ENCODE assay signal across 16 cellular contexts in genomic region chr20:61429458-61430227, GRCh38.
A peak's percentile ranks its signal among the peaks of the same experiment; 100 is the strongest.
DNase-seq lines count a peak whose midpoint lies in the region; ATAC-seq and TF ChIP-seq lines count a peak whose summit lies in the region.
"Had no signal": no experiment of that assay in that cellular context is flagged by ENCODE, and none has a peak within 500 bp of the region (broad histone marks: within the 10 kb centered on the region; RNA-seq: fewer than 3 reads in every experiment).

No MANE protein-coding gene starts in this region.

- no peak overlapping the region for H2AFZ ChIP-seq in IMR-90 (replicated peaks; ENCODE audit: low read length, poor library complexity)

- 0 out of 2 replicates have a peak, but pooled peaks cover 2% of the 10 kb centered on the region for H3K9me1 ChIP-seq in IMR-90 (ENCODE audit: insufficient read depth, low read length)

- no peaks in the 10 kb centered on the region for H3K79me1 ChIP-seq in IMR-90 (ENCODE audit: low read depth in 1 of 2, low read length in 2 of 2)

- DNase-seq in IMR-90 (no peak), posterior vena cava (ENCODE audit: low spot score) (peak; percentile 9), activated gamma-delta T cell (lab: John Stamatoyannopoulos, UW) (no peak), hippocampal formation (lab: John Stamatoyannopoulos, UW) (no peak), SHP77 (lab: John Stamatoyannopoulos, UW) (no peak)
- DNase-seq: CD8-positive, alpha-beta memory T cell; DND-41; GDM1; GOT3; HFFc6 had no signal

- no peak overlapping the region for H3K14ac ChIP-seq in IMR-90 (replicated peaks; ENCODE audit: low read depth, low read length)

- no TSS peak for BruUV-seq in IMR-90 (replicated peaks; lab: Mats Ljungman, UMichigan)

- H4K5ac ChIP-seq in IMR-90 (ENCODE audit: low read depth, low read length) = no peak overlapping the region

- H3K4ac ChIP-seq in IMR-90 (ENCODE audit: low read depth, low read length) = no peak overlapping the region

- no peak for TF ChIP-seq RAD21 in IMR-90 (IDR thresholded peaks at IDR 0.05; ENCODE audit: low read length)

- H2BK20ac ChIP-seq in IMR-90 (ENCODE audit: low read depth, low read length) = no peak overlapping the region

- no peak overlapping the region for H3K23ac ChIP-seq in IMR-90 (ENCODE audit: low read depth, low read length)

- no peaks in the 10 kb centered on the region for H4K20me1 ChIP-seq in IMR-90 (ENCODE audit: insufficient read depth, low read length)
- H4K20me1 ChIP-seq: BLaER1 had no signal

- H3K4me3 ChIP-seq in HEK293 (ENCODE audit: low read depth, low read length) = no peak overlapping the region
- no peak overlapping the region for H3K4me3 ChIP-seq in IMR-90 (ENCODE audit: insufficient read depth, low read depth, low read length)
- H3K4me3 ChIP-seq: BLaER1, HAP-1 had no signal

- H2BK15ac ChIP-seq in IMR-90 (ENCODE audit: low read depth, low read length) = no peak overlapping the region

- peak overlapping the region; percentile 11 for H2BK5ac ChIP-seq in IMR-90 (ENCODE audit: low read depth, low read length, poor library complexity, severe bottlenecking)

- H2BK120ac ChIP-seq in IMR-90 (ENCODE audit: low read depth, low read length) = no peak overlapping the region

- H3K4me2 ChIP-seq in IMR-90 (ENCODE audit: low read depth, low read length) = no peak overlapping the region
- H3K4me2 ChIP-seq: BLaER1 had no signal

- H3K36me3 ChIP-seq in HEK293 (ENCODE audit: control insufficient read depth in 2 of 2, insufficient read depth in 1 of 2, low read length in 2 of 2) (no peaks in the 10 kb centered on the region), IMR-90 (ENCODE audit: control insufficient read depth, insufficient read depth, low read length) (no peaks in the 10 kb centered on the region)
- H3K36me3 ChIP-seq: BLaER1, HAP-1 had no signal

- no peak overlapping the region for H4K8ac ChIP-seq in IMR-90 (ENCODE audit: low read depth in 2 of 2, low read length in 2 of 2)

- no peak overlapping the region for H2AK9ac ChIP-seq in IMR-90 (replicated peaks; ENCODE audit: low read depth, low read length, poor library complexity)

- ATAC-seq in IMR-90 (ENCODE audit: low read depth) = no peak

- H3K9me3 ChIP-seq in HEK293 (ENCODE audit: control insufficient read depth, insufficient read depth, low read depth, low read length) (no peaks in the 10 kb centered on the region), IMR-90 (ENCODE audit: control insufficient read depth, insufficient read depth, low read length) (no peaks in the 10 kb centered on the region)
- H3K9me3 ChIP-seq: BLaER1, HAP-1 had no signal

- in situ Hi-C loops in IMR-90 (cut with MboI; ENCODE audit: low sequenced_read_pairs) = no loop called here

- H3K4me1 ChIP-seq in HEK293 (ENCODE audit: control insufficient read depth, insufficient read depth, low read length) = peaks cover 12% of the 10 kb centered on the region
- no peaks in the 10 kb centered on the region for H3K4me1 ChIP-seq in IMR-90 (ENCODE audit: control insufficient read depth, insufficient read depth, low read length)
- H3K4me1 ChIP-seq: Caco-2 had no signal

- no peak overlapping the region for H3K18ac ChIP-seq in IMR-90 (ENCODE audit: low read depth, low read length)

- intact Hi-C loops in IMR-90 (cut with micrococcal nuclease) = no loop called here
- intact Hi-C loops in posterior vena cava (cut with DNase I) = no loop called here

- no peak overlapping the region for H3K9ac ChIP-seq in IMR-90 (ENCODE audit: low read depth, low read length)
- H3K9ac ChIP-seq: BLaER1 had no signal

- TF ChIP-seq CTCF in HEK293 (tag by site-specific recombination; IDR thresholded peaks at IDR 0.05) (no peak), IMR-90 (conservative IDR thresholded peaks at IDR 0.05; ENCODE audit: low read depth, low read length) (no peak), VCaP (conservative IDR thresholded peaks at IDR 0.05) (no peak)

- WGBS in IMR-90 (ENCODE audit: extremely low coverage in 2 of 2, insufficient read length in 1 of 2), 2 experiments = 100% methylated on average over 3 of the region's 4 CpGs; no CpG with 5 or more reads in 1 of the 2 experiments

- H2AK5ac ChIP-seq in IMR-90 (ENCODE audit: low read depth, low read length) = no peak overlapping the region

- dilution Hi-C loops in IMR-90 (cut with HindIII; ENCODE audit: low sequenced_read_pairs, unreplicated experiment) = no loop called here

- no peak overlapping the region for H3K56ac ChIP-seq in IMR-90 (ENCODE audit: extremely low read depth, insufficient read depth, low read length)

- H4K91ac ChIP-seq in IMR-90 (ENCODE audit: insufficient read depth, low read depth, low read length) = no peak overlapping the region

- TF ChIP-seq POLR2A in IMR-90 (IDR thresholded peaks at IDR 0.05; ENCODE audit: low read depth, low read length) = no peak

- H3K27ac ChIP-seq in HEK293 (ENCODE audit: extremely low read depth, low read depth, low read length) (no peak overlapping the region), IMR-90 (ENCODE audit: insufficient read depth, low read length) (no peak overlapping the region), VCaP (peak overlapping the region; percentile 84)
- H3K27ac ChIP-seq: BLaER1, HL-60 had no signal

- POLR2A ChIA-PET in HEK293 (lab: Yijun Ruan, JAX) = no interaction called here
- POLR2A ChIA-PET in IMR-90 (lab: Charles Lee; ENCODE audit: unreplicated experiment) = no interaction called here

- no peaks in the 10 kb centered on the region for H3K27me3 ChIP-seq in IMR-90 (ENCODE audit: control insufficient read depth, insufficient read depth, low read length)
- H3K27me3 ChIP-seq: BLaER1 had no signal

- CTCF ChIA-PET in HEK293 (lab: Yijun Ruan, JAX) = no interaction called here
- CTCF ChIA-PET in IMR-90 (lab: Yijun Ruan, JAX) = no interaction called here

TF ChIP-seq in HEK293, 187 proteins besides CTCF, POLR2A, EP300 and RAD21 (continues in another document):
- peak; percentile 100 for TF ChIP-seq EGR2 (tag by site-specific recombination; IDR thresholded peaks at IDR 0.05; ENCODE audit: low read depth)
- peak; percentile 82 for TF ChIP-seq ZNF366 (tag by site-specific recombination; conservative IDR thresholded peaks at IDR 0.05)
- no peak for TF ChIP-seq YY2 (tag by site-specific recombination; IDR thresholded peaks at IDR 0.05)
- TF ChIP-seq ZNF335 (tag by site-specific recombination; conservative IDR thresholded peaks at IDR 0.05) = no peak
- TF ChIP-seq ZBTB26 (tag by site-specific recombination; optimal IDR thresholded peaks at IDR 0.05) = no peak

TF ChIP-seq in IMR-90, 13 proteins besides CTCF, POLR2A, EP300 and RAD21:
- no peak for TF ChIP-seq USF2 (IDR thresholded peaks at IDR 0.05; ENCODE audit: low read depth, low read length)
- TF ChIP-seq ELK1 (IDR thresholded peaks at IDR 0.05; ENCODE audit: borderline replicate concordance, low read depth, low read length) = no peak
- peak; percentile 66 for TF ChIP-seq MAFK (IDR thresholded peaks at IDR 0.05; ENCODE audit: low read depth, low read length)
